In genomic region chr14:60091550-60092511, GRCh38 we compare ENCODE assay signal across 8 cellular contexts. TPM values are rescaled to one million over a fixed set of nuclear protein-coding genes. Genes with fewer than 3 reads are reported as not detected.
DNase-seq lines count a peak whose midpoint lies in the region; ATAC-seq and TF ChIP-seq lines count a peak whose summit lies in the region.

PCNX4 (plus strand) TSS chr14:60091923; CDS start chr14:60107639, 15,716 bp downstream.

- H3K4me1 ChIP-seq in A673 (ENCODE audit: insufficient read depth, low read length, poor library complexity, severe bottlenecking) = peaks cover 8% of the 10 kb centered on the region
- peaks cover 24% of the 10 kb centered on the region for H3K4me1 ChIP-seq in mammary epithelial cell (ENCODE audit: insufficient read depth, low read length)
- peaks cover 27% of the 10 kb centered on the region for H3K4me1 ChIP-seq in iPS-20b (ENCODE audit: insufficient read depth, low read length)

- intact Hi-C loops in A673 (cut with micrococcal nuclease; ENCODE audit: unreplicated experiment) = no loop called here
- intact Hi-C loops in mammary epithelial cell (cut with micrococcal nuclease) = loop anchor here (1.0 to 10.0 kb wide), 5 partner anchors 27 to 607 kb away; partner anchors contain the start of genes DHRS7, JKAMP, L3HYPDH and PPM1A

- H3K4me3 ChIP-seq in A673 (ENCODE audit: low read depth, low read length, poor library complexity, severe bottlenecking) (peak within 1 kb of the TSS; percentile 68), WERI-Rb-1 (ENCODE audit: low read depth, low read length) (peak within 1 kb of the TSS; percentile 100), mammary epithelial cell (replicated peaks in 1 of 3; ENCODE audit: insufficient read depth in 1 of 3, low read depth in 2 of 3, low read length in 3 of 3) (peak within 1 kb of the TSS; percentile 66 to 86 (median 75)), iPS-20b (ENCODE audit: low read length) (peak within 1 kb of the TSS; percentile 97), skin epidermis (peak within 1 kb of the TSS; percentile 54 to 79 (median 66))

- POLR2A ChIA-PET in A673 (lab: Charles Lee; ENCODE audit: low non-redundant PET) = no interaction called here

- WGBS in mammary epithelial cell (ENCODE audit: low coverage, missing lambda C conversion rate) = 1% methylated on average over 48 of the region's 88 CpGs

- peak; percentile 92 for ATAC-seq in GM18868 (IDR thresholded peaks at IDR 0.05; ENCODE audit: unreplicated experiment)
- ATAC-seq in HG03108 (IDR thresholded peaks at IDR 0.05; ENCODE audit: unreplicated experiment) = peak; percentile 92

- DNase-seq in A673 (ENCODE audit: low spot score) = peak; percentile 100
- DNase-seq in NCI-H2227 (lab: John Stamatoyannopoulos, UW; ENCODE audit: unreplicated experiment) = peak; percentile 97
- peak; percentile 98 for DNase-seq in WERI-Rb-1
- DNase-seq in mammary epithelial cell = peak; percentile 99

- in situ Hi-C loops in mammary epithelial cell (cut with MboI; ENCODE audit: low sequenced_read_pairs in 2 of 2) = loop anchor here in 1 of 2 donors (5.0 kb wide), 1 partner anchor 70 kb away; no protein-coding TSS in a partner anchor

- H4K20me1 ChIP-seq in mammary epithelial cell (ENCODE audit: insufficient read depth, low read length) = no peaks in the 10 kb centered on the region

- H2AFZ ChIP-seq in mammary epithelial cell (ENCODE audit: low read depth, low read length) = peak within 1 kb of the TSS; percentile 85

- TF ChIP-seq CTCF in A673 (conservative IDR thresholded peaks at IDR 0.05; ENCODE audit: low read depth, low read length) = no peak
- TF ChIP-seq CTCF in WERI-Rb-1 (IDR thresholded peaks at IDR 0.05; ENCODE audit: low read depth, low read length) = no peak
- no peak for TF ChIP-seq CTCF in mammary epithelial cell (conservative IDR thresholded peaks at IDR 0.05 in 1 of 2, IDR thresholded peaks at IDR 0.05 in 1 of 2; ENCODE audit: extremely low read depth in 1 of 2, insufficient read depth in 1 of 2, low read depth in 1 of 2, low read length in 2 of 2)

- H3K9me3 ChIP-seq in A673 (ENCODE audit: low read depth, low read length, poor library complexity, severe bottlenecking) = no peaks in the 10 kb centered on the region
- no peaks in the 10 kb centered on the region for H3K9me3 ChIP-seq in WERI-Rb-1 (ENCODE audit: severe bottlenecking)
- no peaks in the 10 kb centered on the region for H3K9me3 ChIP-seq in mammary epithelial cell (replicated peaks; ENCODE audit: insufficient read depth, low read length)
- H3K9me3 ChIP-seq in iPS-20b (ENCODE audit: insufficient read depth, low read depth, low read length) = no peaks in the 10 kb centered on the region

- BruUV-seq in A673 (replicated peaks; lab: Mats Ljungman, UMichigan) = no TSS peak
- TSS peak; percentile 94 for BruUV-seq in mammary epithelial cell (replicated peaks; lab: Mats Ljungman, UMichigan)

- H3K27ac ChIP-seq in A673 (ENCODE audit: low read depth, low read length, poor library complexity, severe bottlenecking) (peak within 1 kb of the TSS; percentile 99), WERI-Rb-1 (peak within 1 kb of the TSS; percentile 93), mammary epithelial cell (ENCODE audit: insufficient read depth, low read depth, low read length) (peak within 1 kb of the TSS; percentile 99), iPS-20b (ENCODE audit: low read length) (peak within 1 kb of the TSS; percentile 70), skin epidermis (peak within 1 kb of the TSS; percentile 79 to 100 (median 97))

- peak within 1 kb of the TSS; percentile 99 for H3K9ac ChIP-seq in mammary epithelial cell (ENCODE audit: insufficient read depth, low read length)
- H3K9ac ChIP-seq in iPS-20b (ENCODE audit: low read depth, low read length) = peak within 1 kb of the TSS; percentile 95

- peaks cover 2% of the 10 kb centered on the region for H3K36me3 ChIP-seq in A673 (ENCODE audit: insufficient read depth, low read length, poor library complexity, severe bottlenecking)
- peaks cover 5% of the 10 kb centered on the region for H3K36me3 ChIP-seq in WERI-Rb-1
- no peaks in the 10 kb centered on the region for H3K36me3 ChIP-seq in mammary epithelial cell (ENCODE audit: insufficient read depth, low read length)
- H3K36me3 ChIP-seq in iPS-20b (ENCODE audit: insufficient read depth, low read depth, low read length) = no peaks in the 10 kb centered on the region

- peak within 1 kb of the TSS; percentile 85 for H3K4me2 ChIP-seq in mammary epithelial cell (ENCODE audit: insufficient read depth, low read depth, low read length)

- CTCF ChIA-PET in A673 (lab: Charles Lee) = no interaction called here
- CTCF ChIA-PET in mammary epithelial cell (lab: Charles Lee; ENCODE audit: low non-redundant PET) = no interaction called here

- peaks cover 47% of the 10 kb centered on the region for H3K79me2 ChIP-seq in mammary epithelial cell (ENCODE audit: insufficient read depth, low read length)

- dilution Hi-C loops in mammary epithelial cell (cut with HindIII; ENCODE audit: low sequenced_read_pairs) = no loop called here

- H3K27me3 ChIP-seq in A673 (replicated peaks; ENCODE audit: insufficient read depth, low read depth, low read length, poor library complexity) (no peaks in the 10 kb centered on the region), WERI-Rb-1 (ENCODE audit: insufficient read depth, low read depth, severe bottlenecking) (no peaks in the 10 kb centered on the region), mammary epithelial cell (ENCODE audit: insufficient read depth, low read length) (no peaks in the 10 kb centered on the region), iPS-20b (ENCODE audit: insufficient read depth, low read length) (no peaks in the 10 kb centered on the region)

RNA-seq across cellular contexts. Expression of gene PCNX4, which starts in this region (rescaled TPM):
- total RNA-seq in A673 (2021) (64.0 and 66.0 TPM in 2 replicates), mammary epithelial cell (100 to 1,000 TPM in 1 of 2 donors, 10 to 100 TPM in 1; 54.5 to 104 TPM)
- 19.9 TPM for polyA plus RNA-seq in mammary epithelial cell
- polyA minus RNA-seq in mammary epithelial cell = 110 TPM

Comparison
In these comparisons a context has a peak if more than half of its experiments do, and no peak if none do; other contexts are left out.
1. Peak in every context shown above with its lines: DNase-seq, ATAC-seq, H3K4me3 ChIP-seq and H3K27ac ChIP-seq.